11 cellular contexts compared by ENCODE assay signal in the genomic region with DNA sequence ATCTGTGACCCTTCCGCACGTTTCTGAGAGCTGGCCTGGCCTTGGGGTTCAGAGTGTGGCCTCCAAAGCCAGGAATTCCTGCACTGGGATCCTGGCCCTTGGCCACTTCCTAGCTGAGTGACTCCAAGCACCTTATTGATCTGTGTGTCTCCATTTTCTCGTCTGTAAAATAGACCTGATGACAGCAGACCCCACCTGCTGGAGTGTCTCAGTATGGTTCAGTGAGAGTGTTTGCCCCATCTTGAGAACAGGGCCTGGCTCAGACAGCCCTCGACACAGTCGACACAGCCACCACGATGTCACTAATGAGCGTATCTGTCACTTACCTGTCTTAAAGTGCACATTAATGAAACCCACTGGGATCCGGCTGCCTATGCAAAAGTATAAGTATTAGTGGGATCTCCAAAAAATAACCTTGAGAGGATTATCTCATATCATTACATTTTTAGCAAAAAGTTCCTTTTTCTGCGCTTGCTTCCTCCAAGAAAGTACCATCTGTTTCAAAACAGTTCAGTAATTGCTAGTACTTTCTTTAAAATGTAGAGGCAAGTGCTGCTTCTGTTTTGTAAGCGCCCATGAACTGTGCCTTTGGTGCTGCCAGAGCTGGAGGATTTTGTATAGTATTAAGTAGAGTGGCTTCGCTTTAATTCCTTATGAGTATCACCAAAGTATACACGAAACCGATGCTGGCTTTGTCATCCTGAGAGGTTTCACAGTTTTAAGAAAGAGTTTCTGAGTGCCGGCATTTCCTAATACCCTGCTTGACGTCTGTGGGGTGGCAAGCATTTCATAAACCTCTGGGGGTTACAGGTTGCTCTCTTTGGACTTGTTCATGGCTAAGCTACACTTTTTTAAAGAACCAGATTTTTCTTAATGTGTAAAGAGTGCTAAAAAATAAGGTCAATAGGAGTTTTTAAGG.
DNase-seq lines count a peak whose midpoint lies in the region; ATAC-seq lines count a peak whose summit lies in the region.
"Had no signal": no experiment of that assay in that cellular context is flagged by ENCODE, and none has a peak within 500 bp of the region (broad histone marks: within the 10 kb centered on the region; RNA-seq: fewer than 3 reads in every experiment).

No MANE protein-coding gene starts in this region.

- no peaks in the 10 kb centered on the region for H3K9me3 ChIP-seq in effector memory CD4-positive, alpha-beta T cell (ENCODE audit: control insufficient read depth, low read length)
- H3K9me3 ChIP-seq: heart left ventricle had no signal

- no peak overlapping the region for H3K4me3 ChIP-seq in effector memory CD4-positive, alpha-beta T cell (ENCODE audit: insufficient read depth, low read depth, low read length, poor library complexity, severe bottlenecking)
- H3K4me3 ChIP-seq: heart left ventricle had no signal

- no peaks in the 10 kb centered on the region for H3K36me3 ChIP-seq in effector memory CD4-positive, alpha-beta T cell (ENCODE audit: control insufficient read depth, insufficient read depth, low read length)
- H3K36me3 ChIP-seq: heart left ventricle had no signal

- DNase-seq in iPS-NIHi7 (ENCODE audit: extremely low spot score) (peak; percentile 44), NCI-H774 (lab: John Stamatoyannopoulos, UW) (no peak), middle frontal gyrus (ENCODE audit: extremely low spot score, low spot score) (no peak), GDM1 (lab: John Stamatoyannopoulos, UW) (no peak)
- DNase-seq in effector memory CD4-positive, alpha-beta T cell: no peak
- DNase-seq: cortex of kidney, heart left ventricle, T-helper 9 cell had no signal

- no peak overlapping the region for H3K27ac ChIP-seq in effector memory CD4-positive, alpha-beta T cell (ENCODE audit: insufficient read depth, low read length, poor library complexity, severe bottlenecking)
- H3K27ac ChIP-seq: heart left ventricle had no signal

- ATAC-seq in GM18858 (IDR thresholded peaks at IDR 0.05; ENCODE audit: unreplicated experiment): peak; percentile 48
- peak; percentile 59 for ATAC-seq in GM21717 (IDR thresholded peaks at IDR 0.05; ENCODE audit: unreplicated experiment)
- ATAC-seq in HG03432 (IDR thresholded peaks at IDR 0.05; ENCODE audit: unreplicated experiment): peak; percentile 64
- ATAC-seq: heart left ventricle had no signal

- H3K4me1 ChIP-seq in effector memory CD4-positive, alpha-beta T cell (ENCODE audit: control insufficient read depth, insufficient read depth, low read length, poor library complexity, severe bottlenecking): no peaks in the 10 kb centered on the region

- no peaks in the 10 kb centered on the region for H3K27me3 ChIP-seq in effector memory CD4-positive, alpha-beta T cell (replicated peaks; ENCODE audit: control insufficient read depth, insufficient read depth, low read length, poor library complexity, severe bottlenecking)
- H3K27me3 ChIP-seq: heart left ventricle had no signal
